ENCODE assay signal across 13 cellular contexts in genomic region chr11:78349614-78350013, GRCh38.
DNase-seq lines count a peak whose midpoint lies in the region; ATAC-seq, FAIRE-seq and TF ChIP-seq lines count a peak whose summit lies in the region.
"Had no signal": no experiment of that assay in that cellular context is flagged by ENCODE, and none has a peak within 500 bp of the region (broad histone marks: within the 10 kb centered on the region; RNA-seq: fewer than 3 reads in every experiment).

No MANE protein-coding gene starts in this region.

- no peak overlapping the region for H4K5ac ChIP-seq in mesendoderm (ENCODE audit: low read length)

- no peaks in the 10 kb centered on the region for H3K36me3 ChIP-seq in K562 (ENCODE audit: control insufficient read depth, insufficient read depth, low read length)
- H3K36me3 ChIP-seq in mesendoderm (ENCODE audit: control insufficient read depth, insufficient read depth, low read length), result no peaks in the 10 kb centered on the region
- H3K36me3 ChIP-seq in suprapubic skin, result no peaks in the 10 kb centered on the region

- H3K9me1 ChIP-seq in K562 (ENCODE audit: control insufficient read depth, insufficient read depth, low read length), result no peaks in the 10 kb centered on the region

- WGBS in K562 (ENCODE audit: insufficient coverage, low coverage, missing lambda C conversion rate), result 14% methylated on average over 3 of the region's 3 CpGs
- WGBS in mesendoderm (ENCODE audit: extremely low coverage, insufficient coverage, low lambda C conversion rate), result no CpG with 5 or more reads among the region's 3 CpGs
- 18% methylated on average over 3 of the region's 3 CpGs for WGBS in suprapubic skin

- POLR2A ChIA-PET in K562 (lab: Yijun Ruan, JAX), result interaction anchor here (0.6 to 5.3 kb wide), 2 partner anchors 9 to 66 kb away, joined by 4 to 30 read pairs; no protein-coding TSS in a partner anchor

- H3K79me2 ChIP-seq in K562 (ENCODE audit: control insufficient read depth, insufficient read depth, low read length), result peaks cover 94% of the 10 kb centered on the region
- H3K79me2 ChIP-seq in mesendoderm (ENCODE audit: control insufficient read depth, insufficient read depth, low read length), result no peaks in the 10 kb centered on the region

- CTCF ChIA-PET in K562 (lab: Yijun Ruan, JAX; ENCODE audit: low intra/inter-chr PET ratio), result no interaction called here

- H3K4me1 Mint-ChIP-seq in T-helper 1 cell treated with Interleukin-12 subunit alpha and Interleukin-12 subunit beta and Interleukin-4 antibody, amounts not matched to agents 30 μg/mL and 1 μg/mL, for 36 hours (ENCODE audit: low read depth), result peaks cover 57% of the 10 kb centered on the region

- H3K27ac ChIP-seq in K562 (ENCODE audit: extremely low read depth, low read depth, low read length) (peak overlapping the region; percentile 84; the same call in 2 of the 3 replicates), mesendoderm (ENCODE audit: low read depth, low read length) (no peak overlapping the region), suprapubic skin (peak overlapping the region; percentile 80)

- DNase-seq in T-helper 1 cell (no peak), K562 (ENCODE audit: extremely low read depth in 1 of 4, low spot score in 3 of 4) (no peak), mesendoderm (no peak), suprapubic skin (ENCODE audit: low spot score in 2 of 2) (no peak)
- DNase-seq in stimulated activated CD4-positive, alpha-beta T cell treated with anti-CD3 and anti-CD28 coated beads, Interleukin-1b, Interleukin-23, amount 100 ng/mL, for 48 hours, result no peak
- DNase-seq: 8988T, kidney glomerular epithelial cell, NCI-H345 had no signal

- no peak overlapping the region for H2BK15ac ChIP-seq in mesendoderm (replicated peaks; ENCODE audit: low read depth)

- in situ Hi-C loops in K562 (cut with MboI), result no loop called here

- H3K4ac ChIP-seq in mesendoderm (ENCODE audit: low read depth, low read length), result peak overlapping the region; percentile 12

- peaks cover 6% of the 10 kb centered on the region for H3K27me3 Mint-ChIP-seq in T-helper 1 cell treated with Interleukin-12 subunit alpha and Interleukin-12 subunit beta and Interleukin-4 antibody, amounts not matched to agents 30 μg/mL and 1 μg/mL, for 36 hours (ENCODE audit: low read depth)

- no peaks in the 10 kb centered on the region for H3K9me3 ChIP-seq in K562 (replicated peaks; ENCODE audit: control insufficient read depth, insufficient read depth, low read depth, low read length)
- H3K9me3 ChIP-seq in suprapubic skin, result no peaks in the 10 kb centered on the region

- H3K4me2 ChIP-seq in K562 (ENCODE audit: insufficient read depth, low read length), result peak overlapping the region; percentile 73
- H3K4me2 ChIP-seq in mesendoderm (ENCODE audit: low read length), result no peak overlapping the region

- intact Hi-C loops in K562 (cut with micrococcal nuclease), result loop anchor here (2.0 kb wide), 1 partner anchor 65 kb away; no protein-coding TSS in a partner anchor

- no peaks in the 10 kb centered on the region for H3K79me1 ChIP-seq in mesendoderm (ENCODE audit: low read length)

- TF ChIP-seq EP300 in K562 (IDR thresholded peaks at IDR 0.05; ENCODE audit: low read length) (no peak), suprapubic skin (IDR thresholded peaks at IDR 0.05) (no peak)

- no peak overlapping the region for H4K8ac ChIP-seq in mesendoderm (ENCODE audit: low read depth, low read length)

- ATAC-seq in K562 (no peak), GM21367 (IDR thresholded peaks at IDR 0.05; ENCODE audit: unreplicated experiment) (no peak), HG03095 (IDR thresholded peaks at IDR 0.05; ENCODE audit: unreplicated experiment) (no peak)

- peaks cover 14% of the 10 kb centered on the region for H3K36me3 Mint-ChIP-seq in T-helper 1 cell treated with Interleukin-12 subunit alpha and Interleukin-12 subunit beta and Interleukin-4 antibody, amounts not matched to agents 30 μg/mL and 1 μg/mL, for 36 hours (ENCODE audit: low read depth)

- no peak overlapping the region for H2AK5ac ChIP-seq in mesendoderm (ENCODE audit: low read length)

- H2BK5ac ChIP-seq in mesendoderm (ENCODE audit: low read length), result no peak overlapping the region

- H3K56ac ChIP-seq in mesendoderm (ENCODE audit: low read length), result no peak overlapping the region

- H3K23ac ChIP-seq in mesendoderm (ENCODE audit: low read length), result no peak overlapping the region

- no peak overlapping the region for H3K27ac Mint-ChIP-seq in T-helper 1 cell treated with Interleukin-12 subunit alpha and Interleukin-12 subunit beta and Interleukin-4 antibody, amounts not matched to agents 30 μg/mL and 1 μg/mL, for 36 hours

- H3K27me3 ChIP-seq in K562 (ENCODE audit: control insufficient read depth in 2 of 2, insufficient read depth in 2 of 2, low read length in 2 of 2) (no peaks in the 10 kb centered on the region), mesendoderm (ENCODE audit: insufficient read depth, low read length, poor library complexity) (no peaks in the 10 kb centered on the region), suprapubic skin (no peaks in the 10 kb centered on the region)

- H3K4me1 ChIP-seq in K562 (replicated peaks in 1 of 2; ENCODE audit: control insufficient read depth in 2 of 2, insufficient read depth in 2 of 2, low read length in 2 of 2), result peaks cover 7 to 77% of the 10 kb centered on the region in 2 experiments
- H3K4me1 ChIP-seq in mesendoderm (ENCODE audit: control insufficient read depth, low read depth, low read length), result peaks cover 7% of the 10 kb centered on the region
- peaks cover 54% of the 10 kb centered on the region for H3K4me1 ChIP-seq in suprapubic skin

- no peaks in the 10 kb centered on the region for H4K20me1 ChIP-seq in K562 (replicated peaks; ENCODE audit: control insufficient read depth, insufficient read depth, low read length)

- peak overlapping the region; percentile 62 for H3K4me3 Mint-ChIP-seq in T-helper 1 cell treated with Interleukin-12 subunit alpha and Interleukin-12 subunit beta and Interleukin-4 antibody, amounts not matched to agents 30 μg/mL and 1 μg/mL, for 36 hours
- H3K4me3 Mint-ChIP-seq: endodermal cell had no signal

- no peak overlapping the region for H2BK120ac ChIP-seq in mesendoderm (ENCODE audit: low read depth, low read length)

- H3K9ac ChIP-seq in K562 (ENCODE audit: insufficient read depth in 1 of 2, low read depth in 2 of 2, low read length in 2 of 2) (peak overlapping the region in 1 of 2 experiments; percentile 77; a peak in 3 of 4 replicates), mesendoderm (ENCODE audit: low read length) (no peak overlapping the region)

- H3K4me3 ChIP-seq in K562 (no peak overlapping the region), mesendoderm (ENCODE audit: low read length) (no peak overlapping the region), suprapubic skin (no peak overlapping the region)

- FAIRE-seq in K562 (lab: Jason Lieb, UNC), result no peak
- FAIRE-seq: G401.6 had no signal

- TF ChIP-seq POLR2A in K562 (conservative IDR thresholded peaks at IDR 0.05) (no peak), suprapubic skin (IDR thresholded peaks at IDR 0.05) (no peak)

- H2AFZ ChIP-seq in K562 (ENCODE audit: low read depth, low read length), result peak overlapping the region; percentile 87; the same call in 1 of the 2 replicates

- no peak for TF ChIP-seq RAD21 in K562 (CRISPR knock-in tag; conservative IDR thresholded peaks at IDR 0.05 in 1 of 2, IDR thresholded peaks at IDR 0.05 in 1 of 2)

- peaks cover 4% of the 10 kb centered on the region for H3K9me3 Mint-ChIP-seq in T-helper 1 cell treated with Interleukin-12 subunit alpha and Interleukin-12 subunit beta and Interleukin-4 antibody, amounts not matched to agents 30 μg/mL and 1 μg/mL, for 36 hours
- H3K9me3 Mint-ChIP-seq: endodermal cell had no signal

- BruUV-seq in K562 (replicated peaks; lab: Mats Ljungman, UMichigan), result no TSS peak

- H3K18ac ChIP-seq in mesendoderm (ENCODE audit: low read length), result no peak overlapping the region

- TF ChIP-seq CTCF in K562 (IDR thresholded peaks at IDR 0.05 in 2 of 3, conservative IDR thresholded peaks at IDR 0.05 in 1 of 3; ENCODE audit: insufficient read depth in 2 of 3, low read depth in 1 of 3, low read length in 3 of 3) (no peak), suprapubic skin (IDR thresholded peaks at IDR 0.05) (no peak)

TF ChIP-seq in K562, 482 proteins besides CTCF, POLR2A, EP300 and RAD21:
- no peak for TF ChIP-seq HBP1 (CRISPR knock-in tag; IDR thresholded peaks at IDR 0.05)
- 0 out of 2 replicates have a peak, but pooled peaks have one; percentile 19 for TF ChIP-seq ZNF512 (tag; IDR thresholded peaks at IDR 0.05)
